ENCODE assay signal across 8 cellular contexts in genomic region chr12:9447791-9448614, GRCh38.
A peak's percentile ranks its signal among the peaks of the same experiment; 100 is the strongest.
DNase-seq lines count a peak whose midpoint lies in the region; ATAC-seq and TF ChIP-seq lines count a peak whose summit lies in the region.
"Not testable (repeated sequence)": the region's sequence is repeated elsewhere in the genome, so short reads cannot be mapped to it uniquely, and the experiment has no call there.

No MANE protein-coding gene starts in this region.

- peaks cover 18% of the 10 kb centered on the region for H3K27me3 Mint-ChIP-seq in GM23338 (ENCODE audit: insufficient read depth, low read depth, poor library complexity)
- H3K27me3 Mint-ChIP-seq in activated T-helper 1 cell treated with anti-CD3 and anti-CD28 coated beads, Interleukin-12 subunit alpha, Interleukin-12 subunit beta, Interleukin-2, Interleukin-4 antibody, amounts not matched to agents 30 ng/mL and 10 ng/mL and 1 ng/mL, durations not matched to agents 14 hours and 24 hours and 36 hours (ENCODE audit: insufficient read depth); natural killer cell treated with Interleukin-12 subunit alpha and Interleukin-12 subunit beta and Interleukin-15 and Interleukin-18, amount 100 ng/mL, for 72 hours; stimulated activated naive B cell treated with anti-CD40 and anti-IgM and Interleukin-4, amounts not matched to agents 10 μg/mL and 1 μg/mL and 100 μg/mL, for 72 hours: not testable (repeated sequence)

- DNase-seq in EH (ENCODE audit: low read depth) = peak; percentile 87
- peak; percentile 94 for DNase-seq in GM23338 (ENCODE audit: low spot score)
- peak; percentile 57 to 60 for DNase-seq in Kasumi-1 (lab: John Stamatoyannopoulos, UW)
- DNase-seq in RPMI7951 (ENCODE audit: low read depth) = peak; percentile 78
- DNase-seq in activated T-helper 1 cell treated with anti-CD3 and anti-CD28 coated beads, Interleukin-12 subunit alpha, Interleukin-12 subunit beta, Interleukin-2, Interleukin-4 antibody, amounts not matched to agents 30 ng/mL and 10 ng/mL and 1 ng/mL, durations not matched to agents 14 hours and 24 hours and 36 hours (ENCODE audit: low spot score) = peak; percentile 92
- DNase-seq in fibroblast of pulmonary artery (ENCODE audit: low read depth) = peak; percentile 77
- peak; percentile 94 for DNase-seq in natural killer cell treated with Interleukin-12 subunit alpha and Interleukin-12 subunit beta and Interleukin-15 and Interleukin-18, amount 100 ng/mL, for 72 hours (ENCODE audit: low spot score)
- DNase-seq in stimulated activated naive B cell treated with anti-CD40 and anti-IgM and Interleukin-4, amounts not matched to agents 10 μg/mL and 1 μg/mL and 100 μg/mL, for 72 hours = peak; percentile 82

- not testable (repeated sequence) for TF ChIP-seq CTCF in GM23338 (conservative IDR thresholded peaks at IDR 0.05; ENCODE audit: low read depth in 2 of 2); fibroblast of pulmonary artery (IDR thresholded peaks at IDR 0.05; ENCODE audit: low read length, missing control alignments)

- peak overlapping the region; percentile 89 for H3K4me2 ChIP-seq in GM23338

- not testable (repeated sequence) for H3K27ac ChIP-seq in GM23338 (ENCODE audit: low read depth)

- peak; percentile 89 for ATAC-seq in GM23338
- peak; percentile 91 to 92 for ATAC-seq in natural killer cell treated with Interleukin-12 subunit alpha and Interleukin-12 subunit beta and Interleukin-15 and Interleukin-18, amount 100 ng/mL, for 72 hours
- ATAC-seq in stimulated activated naive B cell treated with anti-CD40 and anti-IgM and Interleukin-4, amounts not matched to agents 10 μg/mL and 1 μg/mL and 100 μg/mL, for 72 hours (replicated peaks) = peak; percentile 82 to 84

- H3K4me3 Mint-ChIP-seq in GM23338 = peak overlapping the region; percentile 95
- peak overlapping the region; percentile 95 for H3K4me3 Mint-ChIP-seq in activated T-helper 1 cell treated with anti-CD3 and anti-CD28 coated beads, Interleukin-12 subunit alpha, Interleukin-12 subunit beta, Interleukin-2, Interleukin-4 antibody, amounts not matched to agents 30 ng/mL and 10 ng/mL and 1 ng/mL, durations not matched to agents 14 hours and 24 hours and 36 hours
- H3K4me3 Mint-ChIP-seq in natural killer cell treated with Interleukin-12 subunit alpha and Interleukin-12 subunit beta and Interleukin-15 and Interleukin-18, amount 100 ng/mL, for 72 hours = peak overlapping the region; percentile 99
- H3K4me3 Mint-ChIP-seq in stimulated activated naive B cell treated with anti-CD40 and anti-IgM and Interleukin-4, amounts not matched to agents 10 μg/mL and 1 μg/mL and 100 μg/mL, for 72 hours = peak overlapping the region; percentile 94 to 95

- not testable (repeated sequence) for H3K27me3 ChIP-seq in GM23338 (ENCODE audit: insufficient read depth)

- H2AFZ ChIP-seq in GM23338 = peak overlapping the region; percentile 85

- not testable (repeated sequence) for H3K36me3 Mint-ChIP-seq in GM23338 (ENCODE audit: low read depth); activated T-helper 1 cell treated with anti-CD3 and anti-CD28 coated beads, Interleukin-12 subunit alpha, Interleukin-12 subunit beta, Interleukin-2, Interleukin-4 antibody, amounts not matched to agents 30 ng/mL and 10 ng/mL and 1 ng/mL, durations not matched to agents 14 hours and 24 hours and 36 hours (ENCODE audit: low read depth); natural killer cell treated with Interleukin-12 subunit alpha and Interleukin-12 subunit beta and Interleukin-15 and Interleukin-18, amount 100 ng/mL, for 72 hours; stimulated activated naive B cell treated with anti-CD40 and anti-IgM and Interleukin-4, amounts not matched to agents 10 μg/mL and 1 μg/mL and 100 μg/mL, for 72 hours

- peaks cover 15% of the 10 kb centered on the region for H3K9me3 Mint-ChIP-seq in GM23338
- H3K9me3 Mint-ChIP-seq in activated T-helper 1 cell treated with anti-CD3 and anti-CD28 coated beads, Interleukin-12 subunit alpha, Interleukin-12 subunit beta, Interleukin-2, Interleukin-4 antibody, amounts not matched to agents 30 ng/mL and 10 ng/mL and 1 ng/mL, durations not matched to agents 14 hours and 24 hours and 36 hours; natural killer cell treated with Interleukin-12 subunit alpha and Interleukin-12 subunit beta and Interleukin-15 and Interleukin-18, amount 100 ng/mL, for 72 hours; stimulated activated naive B cell treated with anti-CD40 and anti-IgM and Interleukin-4, amounts not matched to agents 10 μg/mL and 1 μg/mL and 100 μg/mL, for 72 hours: not testable (repeated sequence)

- H3K79me2 ChIP-seq in GM23338 (replicated peaks; ENCODE audit: insufficient read depth) = not testable (repeated sequence)

- peak overlapping the region; percentile 98 for H3K27ac Mint-ChIP-seq in GM23338
- H3K27ac Mint-ChIP-seq in activated T-helper 1 cell treated with anti-CD3 and anti-CD28 coated beads, Interleukin-12 subunit alpha, Interleukin-12 subunit beta, Interleukin-2, Interleukin-4 antibody, amounts not matched to agents 30 ng/mL and 10 ng/mL and 1 ng/mL, durations not matched to agents 14 hours and 24 hours and 36 hours = peak overlapping the region; percentile 88
- peak overlapping the region; percentile 95 to 100 for H3K27ac Mint-ChIP-seq in natural killer cell treated with Interleukin-12 subunit alpha and Interleukin-12 subunit beta and Interleukin-15 and Interleukin-18, amount 100 ng/mL, for 72 hours
- H3K27ac Mint-ChIP-seq in stimulated activated naive B cell treated with anti-CD40 and anti-IgM and Interleukin-4, amounts not matched to agents 10 μg/mL and 1 μg/mL and 100 μg/mL, for 72 hours = peak overlapping the region; percentile 95

- not testable (repeated sequence) for H3K9me2 ChIP-seq in GM23338 (ENCODE audit: insufficient read depth)

- peaks cover 12% of the 10 kb centered on the region for H3K4me1 Mint-ChIP-seq in GM23338
- peaks cover 20% of the 10 kb centered on the region for H3K4me1 Mint-ChIP-seq in activated T-helper 1 cell treated with anti-CD3 and anti-CD28 coated beads, Interleukin-12 subunit alpha, Interleukin-12 subunit beta, Interleukin-2, Interleukin-4 antibody, amounts not matched to agents 30 ng/mL and 10 ng/mL and 1 ng/mL, durations not matched to agents 14 hours and 24 hours and 36 hours (ENCODE audit: low read depth)
- H3K4me1 Mint-ChIP-seq in natural killer cell treated with Interleukin-12 subunit alpha and Interleukin-12 subunit beta and Interleukin-15 and Interleukin-18, amount 100 ng/mL, for 72 hours (ENCODE audit: low read depth in 2 of 2) = peaks cover 18 to 27% of the 10 kb centered on the region in 2 donors
- peaks cover 10 to 18% of the 10 kb centered on the region in 2 donors for H3K4me1 Mint-ChIP-seq in stimulated activated naive B cell treated with anti-CD40 and anti-IgM and Interleukin-4, amounts not matched to agents 10 μg/mL and 1 μg/mL and 100 μg/mL, for 72 hours

- not testable (repeated sequence) for H3K4me1 ChIP-seq in GM23338 (ENCODE audit: insufficient read depth)

- intact Hi-C loops in activated T-helper 1 cell treated with anti-CD3 and anti-CD28 coated beads, Interleukin-12 subunit alpha, Interleukin-12 subunit beta, Interleukin-2, Interleukin-4 antibody, amounts not matched to agents 30 ng/mL and 10 ng/mL and 1 ng/mL, durations not matched to agents 14 hours and 24 hours and 36 hours (cut with micrococcal nuclease) = loop anchor here (5.0 kb wide), 1 partner anchor 284 kb away; the partner anchor contains the start of gene CLECL1

- not testable (repeated sequence) for H4K20me1 ChIP-seq in GM23338 (replicated peaks; ENCODE audit: insufficient read depth)

- H3F3A ChIP-seq in GM23338 (replicated peaks; ENCODE audit: low read depth) = not testable (repeated sequence)

- H3K36me3 ChIP-seq in GM23338 (ENCODE audit: insufficient read depth) = not testable (repeated sequence)

- H3K4me3 ChIP-seq in GM23338 (peak overlapping the region; percentile 84), fibroblast of pulmonary artery (replicated peaks; ENCODE audit: low read depth, low read length) (peak overlapping the region; percentile 68)

TF ChIP-seq in GM23338, 12 proteins besides CTCF, POLR2A, EP300 and RAD21:
- peak; percentile 51 for TF ChIP-seq POLR2AphosphoS5 (IDR thresholded peaks at IDR 0.05; ENCODE audit: low read depth)
